1 cellular context compared by ENCODE assay signal in genomic region chr10:17229967-17230682, GRCh38.
TF ChIP-seq lines count a peak whose summit lies in the region.

No MANE protein-coding gene starts in this region.

TF ChIP-seq in SK-N-SH, 30 proteins besides CTCF, POLR2A, EP300 and RAD21 (continued from another document):
- no peak for TF ChIP-seq GABPA (IDR thresholded peaks at IDR 0.05; ENCODE audit: low read depth)
- TF ChIP-seq REST (IDR thresholded peaks at IDR 0.05; ENCODE audit: low read depth, low read length), result peak; percentile 8; the same call in 1 of the 2 replicates
- TF ChIP-seq TEAD4 (IDR thresholded peaks at IDR 0.05; ENCODE audit: borderline replicate concordance, insufficient read depth), result no peak; the same call in none of the 2 replicates
- no peak; the same call in 1 of the 2 replicates for TF ChIP-seq MAX (IDR thresholded peaks at IDR 0.05; ENCODE audit: low read depth)
- 0 out of 2 replicates have a peak, but pooled peaks have one; percentile 17 for TF ChIP-seq MEF2A (IDR thresholded peaks at IDR 0.05; ENCODE audit: borderline replicate concordance, low read depth)
- TF ChIP-seq FOSL2 (IDR thresholded peaks at IDR 0.05; ENCODE audit: borderline replicate concordance, low read depth), result no peak
- peak; percentile 16; the same call in 1 of the 2 replicates for TF ChIP-seq SIN3A (IDR thresholded peaks at IDR 0.05; ENCODE audit: borderline replicate concordance, low read depth, low read length)
- peak; percentile 23; the same call in 1 of the 2 replicates for TF ChIP-seq MXI1 (IDR thresholded peaks at IDR 0.05; ENCODE audit: low read depth, low read length)
- no peak; the same call in 1 of the 2 replicates for TF ChIP-seq TAF1 (IDR thresholded peaks at IDR 0.05; ENCODE audit: borderline replicate concordance, low read depth, low read length)
- TF ChIP-seq SMC3 (IDR thresholded peaks at IDR 0.05; ENCODE audit: low read depth, low read length), result no peak
- 0 out of 2 replicates have a peak, but pooled peaks have one; percentile 4 for TF ChIP-seq RXRA (IDR thresholded peaks at IDR 0.05; ENCODE audit: borderline replicate concordance, low read depth)
- TF ChIP-seq YY1 (IDR thresholded peaks at IDR 0.05; ENCODE audit: low read depth), result no peak
- TF ChIP-seq ELF1 (IDR thresholded peaks at IDR 0.05), result no peak; the same call in 1 of the 2 replicates
- no peak for TF ChIP-seq FOXJ3 (CRISPR knock-in tag; IDR thresholded peaks at IDR 0.05)
- no peak for TF ChIP-seq IRF3 (IDR thresholded peaks at IDR 0.05; ENCODE audit: low read depth, low read length)
- peak; percentile 88 for TF ChIP-seq NFIC (IDR thresholded peaks at IDR 0.05; ENCODE audit: borderline replicate concordance)
- TF ChIP-seq EZH2phosphoT487 (IDR thresholded peaks at IDR 0.05; ENCODE audit: borderline replicate concordance, low read depth), result no peak
- peak; percentile 4; the same call in 1 of the 2 replicates for TF ChIP-seq JUND (IDR thresholded peaks at IDR 0.05)
- no peak for TF ChIP-seq GATA2 (CRISPR knock-in tag; IDR thresholded peaks at IDR 0.05)
- 0 out of 2 replicates have a peak, but pooled peaks have one; percentile 21 for TF ChIP-seq FOXM1 (IDR thresholded peaks at IDR 0.05; ENCODE audit: low read depth)
- no peak for TF ChIP-seq NRF1 (IDR thresholded peaks at IDR 0.05; ENCODE audit: low read depth, low read length)
